20 cellular contexts compared by ENCODE assay signal in the genomic region with DNA sequence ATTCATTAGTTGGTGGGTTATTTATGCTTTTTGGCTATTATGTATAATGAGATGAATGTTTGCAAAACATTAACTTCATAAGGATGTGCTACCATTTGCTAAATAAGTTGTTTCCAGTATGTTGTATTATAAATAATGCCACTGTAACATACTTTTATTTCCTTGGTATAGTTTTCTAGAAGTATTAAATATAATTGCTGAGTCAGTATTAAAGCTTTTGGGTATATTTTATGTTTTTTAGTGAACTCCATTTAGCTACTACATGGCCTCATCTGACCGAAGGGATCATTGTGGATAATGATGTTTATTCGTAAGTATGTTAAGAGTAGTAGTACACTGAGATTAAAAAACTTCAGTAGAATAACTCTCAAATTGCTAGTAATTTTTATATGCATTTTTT.
DNase-seq lines count a peak whose midpoint lies in the region; ATAC-seq, FAIRE-seq and TF ChIP-seq lines count a peak whose summit lies in the region.
"Had no signal": no experiment of that assay in that cellular context is flagged by ENCODE, and none has a peak within 500 bp of the region (broad histone marks: within the 10 kb centered on the region; RNA-seq: fewer than 3 reads in every experiment).

No MANE protein-coding gene starts in this region.

- H3K36me3 ChIP-seq in PC-9 (ENCODE audit: low read depth), result peaks cover 12% of the 10 kb centered on the region; the same call in 1 of the 2 replicates

- H3K4me1 ChIP-seq in A549 (peaks cover 38% of the 10 kb centered on the region; the same call in 2 of the 3 replicates), PC-9 (replicated peaks; ENCODE audit: insufficient read depth) (peaks cover 10% of the 10 kb centered on the region; the same call in 1 of the 2 replicates), foreskin keratinocyte (peaks cover 16% of the 10 kb centered on the region)

- TF ChIP-seq POLR2A in A549 (IDR thresholded peaks at IDR 0.05; ENCODE audit: low read length), result no peak

- no peak overlapping the region for H3K4me3 ChIP-seq in A549
- H3K4me3 ChIP-seq in PC-9, result no peak overlapping the region

- H2AFZ ChIP-seq in PC-9, result no peak overlapping the region

- H3K4me3 Mint-ChIP-seq in activated T-cell treated with anti-CD3 and anti-CD28 coated beads, Interleukin-2, amount 50 U/mL, for 72 hours, result no peak overlapping the region

- H3K27me3 Mint-ChIP-seq in activated T-cell treated with anti-CD3 and anti-CD28 coated beads, Interleukin-2, amount 50 U/mL, for 72 hours (ENCODE audit: low read depth), result no peaks in the 10 kb centered on the region

- DNase-seq in activated T-cell treated with anti-CD3 and anti-CD28 coated beads, Interleukin-2, amount 50 U/mL, for 72 hours, result no peak
- no peak for DNase-seq in activated T-cell treated with anti-CD3 and anti-CD28 coated beads, Interleukin-2, amount 50 U/mL, for 1 hour
- no peak for DNase-seq in A549 (ENCODE audit: low read depth in 1 of 2, low spot score in 1 of 2)
- DNase-seq in PC-9, result no peak
- no peak for DNase-seq in foreskin keratinocyte
- DNase-seq in NCI-H1105 (lab: John Stamatoyannopoulos, UW), result no peak
- DNase-seq in NCI-H226, result no peak
- no peak for DNase-seq in dermis blood vessel endothelial cell
- DNase-seq: MM.1S, NCI-H1048, NCI-H146, NCI-H2029, NCI-H2227 treated with DMSO at 0.1 percent for 48 hours, NCI-H510A treated with DMSO at 0.1 percent for 48 hours, NCI-H748 treated with DMSO at 0.1 percent for 48 hours had no signal

- no peak for TF ChIP-seq EP300 in A549 (IDR thresholded peaks at IDR 0.05)

- no peaks in the 10 kb centered on the region for H3K79me2 ChIP-seq in PC-9 (ENCODE audit: low read depth)

- 93% methylated on average over 2 of the region's 2 CpGs for WGBS in A549 (ENCODE audit: missing lambda C conversion rate)

- POLR2A ChIA-PET in A549 (lab: Yijun Ruan, JAX) (no interaction called here), PC-9 (lab: Charles Lee; ENCODE audit: unreplicated experiment) (no interaction called here)

- no peaks in the 10 kb centered on the region; the same call in 1 of the 2 replicates for H3F3A ChIP-seq in PC-9 (ENCODE audit: insufficient read depth, low read depth)

- no peak for TF ChIP-seq RAD21 in A549 (conservative IDR thresholded peaks at IDR 0.05 in 1 of 2, IDR thresholded peaks at IDR 0.05 in 1 of 2)

- H3K4me1 Mint-ChIP-seq in activated T-cell treated with anti-CD3 and anti-CD28 coated beads, Interleukin-2, amount 50 U/mL, for 72 hours (ENCODE audit: low read depth), result peaks cover 12% of the 10 kb centered on the region

- H3K4me2 ChIP-seq in A549 (peak overlapping the region; percentile 46; the same call in 2 of the 3 replicates), PC-9 (no peak overlapping the region)

- H3K27ac ChIP-seq in A549 (peak overlapping the region; percentile 48 to 74; a peak in 4 of 6 replicates), PC-9 (peak overlapping the region; percentile 70), foreskin keratinocyte (peak overlapping the region; percentile 64)
- H3K27ac ChIP-seq: C4-2B had no signal

- TF ChIP-seq CTCF in A549 (IDR thresholded peaks at IDR 0.05), result no peak
- TF ChIP-seq CTCF in PC-9 (conservative IDR thresholded peaks at IDR 0.05), result no peak
- TF ChIP-seq CTCF in foreskin keratinocyte (conservative IDR thresholded peaks at IDR 0.05), result no peak

- FAIRE-seq in A549 (lab: Jason Lieb, UNC), result no peak
- FAIRE-seq: GM12892, H54 had no signal

- no TSS peak for BruUV-seq in PC-9 (replicated peaks; lab: Mats Ljungman, UMichigan)

- no peaks in the 10 kb centered on the region for H3K9me3 ChIP-seq in A549
- no peaks in the 10 kb centered on the region for H3K9me3 ChIP-seq in PC-9 (ENCODE audit: insufficient read depth, low read depth)

- no peak for ATAC-seq in activated T-cell treated with anti-CD3 and anti-CD28 coated beads, Interleukin-2, amount 50 U/mL, for 72 hours (replicated peaks in 1 of 2)
- no peak for ATAC-seq in A549
- no peak for ATAC-seq in foreskin keratinocyte
- ATAC-seq: Panc1, SK-N-SH treated with all-trans-retinoic acid at 6 μM for 48 hours had no signal

- H3K27me3 ChIP-seq in PC-9 (ENCODE audit: insufficient read depth, low read depth) (no peaks in the 10 kb centered on the region), foreskin keratinocyte (no peaks in the 10 kb centered on the region)

- peak overlapping the region; percentile 92 for H3K27ac Mint-ChIP-seq in activated T-cell treated with anti-CD3 and anti-CD28 coated beads, Interleukin-2, amount 50 U/mL, for 72 hours

- CTCF ChIA-PET in A549 (lab: Yijun Ruan, JAX), result interaction anchor here (0.7 to 1.1 kb wide), 2 partner anchors 14 to 27 kb away, joined by 4 to 5 read pairs; no protein-coding TSS in a partner anchor
- CTCF ChIA-PET in PC-9 (lab: Charles Lee), result no interaction called here

- H3K9me2 ChIP-seq in PC-9 (ENCODE audit: insufficient read depth), result no peaks in the 10 kb centered on the region

- intact Hi-C loops in PC-9 (cut with micrococcal nuclease; ENCODE audit: unreplicated experiment), result no loop called here

- H3K36me3 Mint-ChIP-seq in activated T-cell treated with anti-CD3 and anti-CD28 coated beads, Interleukin-2, amount 50 U/mL, for 72 hours (ENCODE audit: insufficient read depth in 2 of 2), result peaks cover 6 to 14% of the 10 kb centered on the region in 2 donors

- no peaks in the 10 kb centered on the region for H3K9me3 Mint-ChIP-seq in activated T-cell treated with anti-CD3 and anti-CD28 coated beads, Interleukin-2, amount 50 U/mL, for 72 hours

- H4K20me1 ChIP-seq in PC-9 (ENCODE audit: insufficient read depth), result no peaks in the 10 kb centered on the region

TF ChIP-seq in A549, 52 proteins besides CTCF, POLR2A, EP300 and RAD21:
- TF ChIP-seq JUN (IDR thresholded peaks at IDR 0.05), result no peak
- TF ChIP-seq MYC (IDR thresholded peaks at IDR 0.05; ENCODE audit: borderline replicate concordance, low read length), result no peak
- peak; percentile 86 for TF ChIP-seq MAFK (IDR thresholded peaks at IDR 0.05; ENCODE audit: partially characterized antibody)
- no peak for TF ChIP-seq RCOR1 (IDR thresholded peaks at IDR 0.05; ENCODE audit: low read depth, low read length)
- no peak for TF ChIP-seq NFE2L2 (conservative IDR thresholded peaks at IDR 0.05; ENCODE audit: low read length)
TF ChIP-seq in A549: peak in this region for 1.
